In genomic region chr12:57489157-57489641, GRCh38 we compare ENCODE assay signal across 8 cellular contexts. TPM values are rescaled to one million over a fixed set of nuclear protein-coding genes. Genes with fewer than 3 reads are reported as not detected.
DNase-seq lines count a peak whose midpoint lies in the region; ATAC-seq and TF ChIP-seq lines count a peak whose summit lies in the region.

No MANE protein-coding gene starts in this region.

- H3K9me3 ChIP-seq in heart right ventricle, result no peaks in the 10 kb centered on the region

- peak overlapping the region in 7 of 10 donors; percentile 67 to 96 (median 82) for H3K4me3 ChIP-seq in heart right ventricle
- peak overlapping the region; percentile 70 for H3K4me3 ChIP-seq in kidney epithelial cell (ENCODE audit: low read depth, low read length)

- H3K36me3 ChIP-seq in heart right ventricle, result peaks cover 0 to 44% (median 23%) of the 10 kb centered on the region in 9 donors
- H3K36me3 ChIP-seq in kidney epithelial cell (ENCODE audit: control insufficient read depth, insufficient read depth, low read length), result peaks cover 4% of the 10 kb centered on the region

- no peak for ATAC-seq in heart right ventricle
- no peak for ATAC-seq in Right ventricle myocardium inferior
- no peak for ATAC-seq in activated naive CD8-positive, alpha-beta T cell treated with anti-CD3 and anti-CD28 coated beads, Interleukin-2, amount 50 U/mL, for 24 hours

- 89 to 91% methylated on average over 5 of the region's 5 CpGs for WGBS in heart right ventricle, 2 donors

- no peak for TF ChIP-seq CTCF in heart right ventricle (IDR thresholded peaks at IDR 0.05)
- no peak for TF ChIP-seq CTCF in kidney epithelial cell (IDR thresholded peaks at IDR 0.05; ENCODE audit: insufficient read depth, low read length, poor library complexity, severe bottlenecking)

- intact Hi-C loops in heart right ventricle (cut with DNase I) (loop anchor here in 1 of 10 donors (2.0 kb wide), 1 partner anchor 26 kb away; no protein-coding TSS in a partner anchor), Right ventricle myocardium inferior (cut with DNase I) (loop anchor here (2.0 to 5.0 kb wide), 2 partner anchors 32 to 58 kb away; partner anchors contain the start of genes DCTN2 and DDIT3)

- H3K27ac Mint-ChIP-seq in activated naive CD8-positive, alpha-beta T cell treated with anti-CD3 and anti-CD28 coated beads, Interleukin-2, amount 50 U/mL, for 24 hours, result peak overlapping the region; percentile 93

- DNase-seq in heart right ventricle (no peak), Right ventricle myocardium inferior (ENCODE audit: missing footprints) (no peak), kidney epithelial cell (ENCODE audit: low read depth) (no peak), NCI-H510A treated with DMSO at 0.1 percent for 48 hours (lab: John Stamatoyannopoulos, UW) (no peak), COLO668 (lab: John Stamatoyannopoulos, UW; ENCODE audit: unreplicated experiment) (no peak), NAMALWA (ENCODE audit: low spot score) (no peak), ACHN (no peak)
- DNase-seq in activated naive CD8-positive, alpha-beta T cell treated with anti-CD3 and anti-CD28 coated beads, Interleukin-2, amount 50 U/mL, for 24 hours, result no peak

- H3K27me3 ChIP-seq in heart right ventricle (no peaks in the 10 kb centered on the region), kidney epithelial cell (ENCODE audit: control insufficient read depth, insufficient read depth, low read length) (no peaks in the 10 kb centered on the region)

- in situ Hi-C loops in ACHN (cut with HindIII; ENCODE audit: low pct_ligation_motif_present, low pct_unique_long_range_greater_than_20kb, low sequenced_read_pairs), result no loop called here

- peaks cover 9 to 21% (median 13%) of the 10 kb centered on the region in 9 donors for H3K4me1 ChIP-seq in heart right ventricle

- peaks cover 55% of the 10 kb centered on the region for H3K36me3 Mint-ChIP-seq in activated naive CD8-positive, alpha-beta T cell treated with anti-CD3 and anti-CD28 coated beads, Interleukin-2, amount 50 U/mL, for 24 hours (ENCODE audit: low read depth)

- peak overlapping the region; percentile 97 for H3K4me3 Mint-ChIP-seq in activated naive CD8-positive, alpha-beta T cell treated with anti-CD3 and anti-CD28 coated beads, Interleukin-2, amount 50 U/mL, for 24 hours

- no peaks in the 10 kb centered on the region for H3K9me3 Mint-ChIP-seq in activated naive CD8-positive, alpha-beta T cell treated with anti-CD3 and anti-CD28 coated beads, Interleukin-2, amount 50 U/mL, for 24 hours

- peaks cover 32% of the 10 kb centered on the region for H3K4me1 Mint-ChIP-seq in activated naive CD8-positive, alpha-beta T cell treated with anti-CD3 and anti-CD28 coated beads, Interleukin-2, amount 50 U/mL, for 24 hours

- no peaks in the 10 kb centered on the region for H3K27me3 Mint-ChIP-seq in activated naive CD8-positive, alpha-beta T cell treated with anti-CD3 and anti-CD28 coated beads, Interleukin-2, amount 50 U/mL, for 24 hours

- no peak overlapping the region for H3K27ac ChIP-seq in heart right ventricle

RNA-seq across cellular contexts. Expression of gene MARS1, which starts 1.3 kb away (rescaled TPM):
- 100 to 1,000 TPM in 1 of 10 donors, 10 to 100 TPM in 9; 56.7 to 105 (median 72.5) TPM for total RNA-seq in heart right ventricle
- 100 to 1,000 TPM in 1 of 2 donors, 10 to 100 TPM in 1; 94.7 to 108 TPM for polyA plus RNA-seq in heart right ventricle
- total RNA-seq in Right ventricle myocardium inferior, result 89.7 TPM
- 260 and 268 TPM in 2 replicates for total RNA-seq in kidney epithelial cell

RNA-seq across cellular contexts. Expression of gene ARHGAP9, which starts 9.5 kb away (rescaled TPM):
- total RNA-seq in heart right ventricle, result 10 to 100 TPM in 2 of 10 donors, 1 to 10 TPM in 7, under 1 TPM in 1; 0.83 to 17.7 (median 3.8) TPM
- polyA plus RNA-seq in heart right ventricle, result 1 to 10 TPM; 1.8 to 6.7 TPM
- total RNA-seq in Right ventricle myocardium inferior, result 6.4 TPM
- 1.1 and 2.9 TPM in 2 replicates for total RNA-seq in kidney epithelial cell

RNA-seq across cellular contexts. Expression of gene GLI1, which starts 29.6 kb away (rescaled TPM):
- 1 to 10 TPM in 2 of 10 donors, under 1 TPM in 8; 0.12 to 1.2 (median 0.63) TPM for total RNA-seq in heart right ventricle
- polyA plus RNA-seq in heart right ventricle, result under 1 TPM; 0.15 to 0.45 TPM
- total RNA-seq in Right ventricle myocardium inferior, result 0.92 TPM
- total RNA-seq in kidney epithelial cell, result 1.6 TPM in 2 replicates

RNA-seq across cellular contexts. Expression of gene DDIT3, which starts 31.1 kb away (rescaled TPM):
- total RNA-seq in heart right ventricle (10 to 100 TPM; 11.2 to 34.1 (median 22.0) TPM), Right ventricle myocardium inferior (19.2 TPM), kidney epithelial cell (95.7 and 107 TPM in 2 replicates)
- polyA plus RNA-seq in heart right ventricle, result 100 to 1,000 TPM in 1 of 2 donors, 10 to 100 TPM in 1; 65.2 to 106 TPM

RNA-seq across cellular contexts. Expression of gene MBD6, which starts 33.4 kb away (rescaled TPM):
- 10 to 100 TPM; 22.8 to 46.9 (median 33.5) TPM for total RNA-seq in heart right ventricle
- 10 to 100 TPM in 1 of 2 donors, 1 to 10 TPM in 1; 8.8 to 35.4 TPM for polyA plus RNA-seq in heart right ventricle
- total RNA-seq in Right ventricle myocardium inferior, result 34.5 TPM
- 10.0 and 11.6 TPM in 2 replicates for total RNA-seq in kidney epithelial cell
